12 cellular contexts compared by ENCODE assay signal in genomic region chr11:2402106-2402505, GRCh38. TPM values are rescaled to one million over a fixed set of nuclear protein-coding genes. Genes with fewer than 3 reads are reported as not detected.
DNase-seq lines count a peak whose midpoint lies in the region; ATAC-seq and TF ChIP-seq lines count a peak whose summit lies in the region.
"Had no signal": no experiment of that assay in that cellular context is flagged by ENCODE, and none has a peak within 500 bp of the region (broad histone marks: within the 10 kb centered on the region; RNA-seq: fewer than 3 reads in every experiment).

No MANE protein-coding gene starts in this region.

- H3K4me3 ChIP-seq in AG10803 (ENCODE audit: low read length) (peak overlapping the region; percentile 100), HUES6 (ENCODE audit: low read depth, low read length) (peak overlapping the region; percentile 99), mesenchymal stem cell (ENCODE audit: insufficient read depth in 1 of 2, low read depth in 1 of 2, low read length in 2 of 2) (peak overlapping the region in 1 of 2 experiments; percentile 98)

- H2BK5ac ChIP-seq in mesenchymal stem cell (ENCODE audit: low read depth, low read length, poor library complexity, severe bottlenecking), result no peak overlapping the region

- no peak overlapping the region for H3K14ac ChIP-seq in mesenchymal stem cell (ENCODE audit: low read length in 2 of 2)

- H3K36me3 Mint-ChIP-seq in activated naive CD8-positive, alpha-beta T cell treated with anti-CD3 and anti-CD28 coated beads, Interleukin-2, amount 50 U/mL, for 24 hours (ENCODE audit: low read depth), result peaks cover 4% of the 10 kb centered on the region

- H3K27me3 Mint-ChIP-seq in activated naive CD8-positive, alpha-beta T cell treated with anti-CD3 and anti-CD28 coated beads, Interleukin-2, amount 50 U/mL, for 24 hours, result no peaks in the 10 kb centered on the region

- no peak overlapping the region for H2BK120ac ChIP-seq in mesenchymal stem cell (ENCODE audit: low read depth, low read length)

- H3K27me3 ChIP-seq in HUES6 (ENCODE audit: control insufficient read depth, insufficient read depth, low read length), result no peaks in the 10 kb centered on the region
- no peaks in the 10 kb centered on the region for H3K27me3 ChIP-seq in mesenchymal stem cell (ENCODE audit: control insufficient read depth in 1 of 2, insufficient read depth in 1 of 2, low read length in 2 of 2)
- H3K27me3 ChIP-seq: neutrophil had no signal

- no peak overlapping the region for H2AK5ac ChIP-seq in mesenchymal stem cell (ENCODE audit: low read length, severe bottlenecking)

- no peak overlapping the region for H3K18ac ChIP-seq in mesenchymal stem cell (ENCODE audit: low read depth in 1 of 2, low read length in 2 of 2)

- no peak overlapping the region for H3K9ac ChIP-seq in HUES6 (ENCODE audit: low read length)
- peak overlapping the region; percentile 99 for H3K9ac ChIP-seq in mesenchymal stem cell (ENCODE audit: low read length)

- H3K27ac ChIP-seq in HUES6 (ENCODE audit: low read depth, low read length) (no peak overlapping the region), mesenchymal stem cell (ENCODE audit: low read length, poor library complexity, severe bottlenecking) (no peak overlapping the region)

- peak overlapping the region; percentile 84 for H3K4me2 ChIP-seq in mesenchymal stem cell (ENCODE audit: low read length, poor library complexity, severe bottlenecking)

- no peak overlapping the region for H2BK15ac ChIP-seq in mesenchymal stem cell (ENCODE audit: low read depth, poor library complexity, severe bottlenecking)

- no peak overlapping the region for H3K4ac ChIP-seq in mesenchymal stem cell (ENCODE audit: low read depth in 1 of 2, low read length in 2 of 2)

- peaks cover 20% of the 10 kb centered on the region for H3K4me1 Mint-ChIP-seq in activated naive CD8-positive, alpha-beta T cell treated with anti-CD3 and anti-CD28 coated beads, Interleukin-2, amount 50 U/mL, for 24 hours

- no peak for DNase-seq in AG10803 (ENCODE audit: low read depth)
- DNase-seq in activated naive CD8-positive, alpha-beta T cell treated with anti-CD3 and anti-CD28 coated beads, Interleukin-2, amount 50 U/mL, for 24 hours, result no peak
- no peak for DNase-seq in mesenchymal stem cell
- no peak for DNase-seq in activated gamma-delta T cell (lab: John Stamatoyannopoulos, UW)
- DNase-seq in NCI-H2029 (lab: John Stamatoyannopoulos, UW), result no peak
- no peak for DNase-seq in D341Med (ENCODE audit: low spot score)
- DNase-seq: activated naive CD4-positive, alpha-beta T cell treated with anti-CD3 and anti-CD28 coated beads, Interleukin-2, amount 50 U/mL, for 16 hours; foreskin melanocyte; SHP77 treated with DMSO at 0.1 percent for 48 hours had no signal

- H2BK12ac ChIP-seq in mesenchymal stem cell (ENCODE audit: low read length in 2 of 2), result peak overlapping the region in 1 of 2 experiments; percentile 45

- no peak overlapping the region for H2AFZ ChIP-seq in mesenchymal stem cell (ENCODE audit: low read depth, low read length)

- H3K79me1 ChIP-seq in mesenchymal stem cell (replicated peaks; ENCODE audit: low read length, poor library complexity, severe bottlenecking), result peaks cover 15% of the 10 kb centered on the region

- ATAC-seq in activated naive CD8-positive, alpha-beta T cell treated with anti-CD3 and anti-CD28 coated beads, Interleukin-2, amount 50 U/mL, for 24 hours, result no peak
- no peak for ATAC-seq in HG02870 (IDR thresholded peaks at IDR 0.05; ENCODE audit: unreplicated experiment)

- no peak overlapping the region for H4K91ac ChIP-seq in mesenchymal stem cell (ENCODE audit: low read length)

- no peak overlapping the region for H3K23ac ChIP-seq in mesenchymal stem cell (ENCODE audit: low read length in 2 of 2)

- H3K9me3 ChIP-seq in HUES6 (ENCODE audit: control insufficient read depth, insufficient read depth, low read depth, low read length), result no peaks in the 10 kb centered on the region
- H3K9me3 ChIP-seq in mesenchymal stem cell (ENCODE audit: control insufficient read depth, low read length), result no peaks in the 10 kb centered on the region
- H3K9me3 ChIP-seq: neutrophil had no signal

- no peak overlapping the region for H4K8ac ChIP-seq in mesenchymal stem cell (ENCODE audit: low read length)

- H3K27ac Mint-ChIP-seq in activated naive CD8-positive, alpha-beta T cell treated with anti-CD3 and anti-CD28 coated beads, Interleukin-2, amount 50 U/mL, for 24 hours, result no peak overlapping the region

- H3K4me3 Mint-ChIP-seq in activated naive CD8-positive, alpha-beta T cell treated with anti-CD3 and anti-CD28 coated beads, Interleukin-2, amount 50 U/mL, for 24 hours, result peak overlapping the region; percentile 90

- H3K4me1 ChIP-seq in HUES6 (ENCODE audit: control insufficient read depth, insufficient read depth, low read length) (peaks cover 17% of the 10 kb centered on the region; the same call in 1 of the 2 replicates), mesenchymal stem cell (ENCODE audit: control insufficient read depth, insufficient read depth, low read depth, low read length) (peaks cover 38% of the 10 kb centered on the region)

- TF ChIP-seq CTCF in AG10803 (conservative IDR thresholded peaks at IDR 0.05; ENCODE audit: low read length), result no peak

- 95% methylated on average over 11 of the region's 13 CpGs for WGBS in mesenchymal stem cell

- H3K9me3 Mint-ChIP-seq in activated naive CD8-positive, alpha-beta T cell treated with anti-CD3 and anti-CD28 coated beads, Interleukin-2, amount 50 U/mL, for 24 hours, result no peaks in the 10 kb centered on the region

- H3K36me3 ChIP-seq in HUES6 (ENCODE audit: control insufficient read depth, insufficient read depth, low read length) (peaks cover 34% of the 10 kb centered on the region), mesenchymal stem cell (ENCODE audit: control insufficient read depth in 1 of 2, insufficient read depth in 2 of 2, low read depth in 1 of 2, low read length in 2 of 2) (peaks cover 46 to 50% of the 10 kb centered on the region in 2 experiments)

RNA-seq across cellular contexts. Expression of gene TSSC4, which starts 1.6 kb away (rescaled TPM):
- 69.3 TPM for polyA plus RNA-seq in mesenchymal stem cell (2013, experiment 1 of 2)
- polyA plus RNA-seq in mesenchymal stem cell (2013, experiment 2 of 2), result 73.7 TPM

RNA-seq across cellular contexts. Expression of gene CD81, which starts 25.0 kb away (rescaled TPM):
- 422 TPM for polyA plus RNA-seq in mesenchymal stem cell (2013, experiment 1 of 2)
- 433 TPM for polyA plus RNA-seq in mesenchymal stem cell (2013, experiment 2 of 2)

RNA-seq across cellular contexts. Expression of gene TRPM5, which starts 42.2 kb away (rescaled TPM):
- not detected for polyA plus RNA-seq in mesenchymal stem cell (2013, experiment 1 of 2)
- not detected for polyA plus RNA-seq in mesenchymal stem cell (2013, experiment 2 of 2)

RNA-seq across cellular contexts. Expression of gene KCNQ1, which starts 42.7 kb away (rescaled TPM):
- polyA plus RNA-seq in mesenchymal stem cell (2013, experiment 1 of 2), result 0.03 TPM
- 0.03 TPM for polyA plus RNA-seq in mesenchymal stem cell (2013, experiment 2 of 2)
